In genomic region chr5:147479431-147479830, GRCh38 we compare ENCODE assay signal across 1 cellular context.
TF ChIP-seq lines count a peak whose summit lies in the region.

No MANE protein-coding gene starts in this region.

TF ChIP-seq in GM12878, 131 proteins besides CTCF, POLR2A, EP300 and RAD21 (continued from another document):
- TF ChIP-seq CUX1 (IDR thresholded peaks at IDR 0.05; ENCODE audit: insufficient replicate concordance, low read depth, low read length) = no peak
- no peak for TF ChIP-seq KAT2A (conservative IDR thresholded peaks at IDR 0.05; ENCODE audit: control insufficient read depth, low read depth, low read length)
- TF ChIP-seq STAT3 (IDR thresholded peaks at IDR 0.05; ENCODE audit: low read depth, low read length) = 0 out of 2 replicates have a peak, but pooled peaks have one; percentile 63
- TF ChIP-seq ATF7 (IDR thresholded peaks at IDR 0.05; ENCODE audit: low read depth) = peak; percentile 78
- peak; percentile 40; the same call in 1 of the 2 replicates for TF ChIP-seq CREM (IDR thresholded peaks at IDR 0.05; ENCODE audit: low read depth)
- TF ChIP-seq HDGF (IDR thresholded peaks at IDR 0.05) = no peak
- no peak for TF ChIP-seq ZBTB40 (IDR thresholded peaks at IDR 0.05; ENCODE audit: borderline replicate concordance)
